8 cellular contexts compared by ENCODE assay signal in genomic region chr10:98460837-98461499, GRCh38. TPM values are rescaled to one million over a fixed set of nuclear protein-coding genes. Genes with fewer than 3 reads are reported as not detected.
DNase-seq lines count a peak whose midpoint lies in the region; ATAC-seq and TF ChIP-seq lines count a peak whose summit lies in the region.

No MANE protein-coding gene starts in this region.

- H3K9me2 ChIP-seq in PC-9 (ENCODE audit: insufficient read depth) (no peaks in the 10 kb centered on the region), Karpas-422 (replicated peaks; ENCODE audit: insufficient read depth, low read length) (no peaks in the 10 kb centered on the region)

- H3K36me3 ChIP-seq in PC-9 (ENCODE audit: low read depth): no peaks in the 10 kb centered on the region
- H3K36me3 ChIP-seq in ovary: no peaks in the 10 kb centered on the region
- H3K36me3 ChIP-seq in Karpas-422 (ENCODE audit: insufficient read depth, low read length): no peaks in the 10 kb centered on the region

- no peaks in the 10 kb centered on the region for H3K9me3 ChIP-seq in PC-9 (ENCODE audit: insufficient read depth, low read depth)
- H3K9me3 ChIP-seq in ovary: no peaks in the 10 kb centered on the region
- no peaks in the 10 kb centered on the region for H3K9me3 ChIP-seq in Karpas-422 (ENCODE audit: low read length)

- TF ChIP-seq EP300 in ovary (IDR thresholded peaks at IDR 0.05): no peak

- 34 to 44% (median 41%) methylated on average over 3 of the region's 3 CpGs for WGBS in ovary, 3 donors

- POLR2A ChIA-PET in PC-9 (lab: Charles Lee; ENCODE audit: unreplicated experiment): interaction anchor here (0.6 kb wide), 1 partner anchor 167 kb away, joined by 6 read pairs; no protein-coding TSS in a partner anchor

- BruUV-seq in PC-9 (replicated peaks; lab: Mats Ljungman, UMichigan): no TSS peak

- TF ChIP-seq POLR2A in ovary (IDR thresholded peaks at IDR 0.05): no peak

- H4K20me1 ChIP-seq in PC-9 (ENCODE audit: insufficient read depth) (no peaks in the 10 kb centered on the region), Karpas-422 (ENCODE audit: insufficient read depth, low read depth, low read length) (no peaks in the 10 kb centered on the region)

- H3K27ac ChIP-seq in PC-9: no peak overlapping the region
- H3K27ac ChIP-seq in ovary: no peak overlapping the region
- H3K27ac ChIP-seq in Karpas-422 (ENCODE audit: low read length): no peak overlapping the region

- ATAC-seq in HG02852 (IDR thresholded peaks at IDR 0.05; ENCODE audit: unreplicated experiment): no peak
- ATAC-seq in HG03135 (IDR thresholded peaks at IDR 0.05; ENCODE audit: unreplicated experiment): no peak

- H3K4me1 ChIP-seq in PC-9 (replicated peaks; ENCODE audit: insufficient read depth) (peaks cover 12% of the 10 kb centered on the region), ovary (ENCODE audit: insufficient read depth) (peaks cover 4% of the 10 kb centered on the region), Karpas-422 (ENCODE audit: low read length) (no peaks in the 10 kb centered on the region)

- intact Hi-C loops in PC-9 (cut with micrococcal nuclease; ENCODE audit: unreplicated experiment): loop anchor here (2.0 to 10.0 kb wide), 2 partner anchors 192 to 546 kb away; partner anchors contain the start of gene LOXL4
- intact Hi-C loops in ovary (cut with DNase I): loop anchor here in 1 of 4 donors (10.0 kb wide), 1 partner anchor 784 kb away; no protein-coding TSS in a partner anchor

- H3K4me2 ChIP-seq in PC-9 (no peak overlapping the region), Karpas-422 (ENCODE audit: low read depth, low read length, poor library complexity, severe bottlenecking) (no peak overlapping the region)

- DNase-seq in DMS153 treated with DMSO at 0.1 percent for 48 hours (lab: John Stamatoyannopoulos, UW; ENCODE audit: unreplicated experiment): peak; percentile 36
- peak; percentile 49 to 82 for DNase-seq in PC-9
- DNase-seq in fibroblast of gingiva (ENCODE audit: low read depth): peak; percentile 73
- DNase-seq in ovary: peak in 4 of 5 donors; percentile 45 to 67 (median 61)
- no peak for DNase-seq in Karpas-422
- no peak for DNase-seq in activated T-cell treated with anti-CD3 and anti-CD28 coated beads, Interleukin-2, amount 50 U/mL, for 1 hour

- no peak overlapping the region for H3K9ac ChIP-seq in Karpas-422 (ENCODE audit: low read length)

- H3K79me2 ChIP-seq in PC-9 (ENCODE audit: low read depth) (no peaks in the 10 kb centered on the region), Karpas-422 (ENCODE audit: low read length) (no peaks in the 10 kb centered on the region)

- no peak overlapping the region for H2AFZ ChIP-seq in PC-9
- no peak overlapping the region for H2AFZ ChIP-seq in Karpas-422 (ENCODE audit: low read length)

- TF ChIP-seq CTCF in PC-9 (conservative IDR thresholded peaks at IDR 0.05): no peak
- no peak for TF ChIP-seq CTCF in ovary (IDR thresholded peaks at IDR 0.05)

- H3K27me3 ChIP-seq in PC-9 (ENCODE audit: insufficient read depth, low read depth) (no peaks in the 10 kb centered on the region), ovary (no peaks in the 10 kb centered on the region), Karpas-422 (ENCODE audit: low read length) (no peaks in the 10 kb centered on the region)

- H3F3A ChIP-seq in PC-9 (ENCODE audit: insufficient read depth, low read depth): no peaks in the 10 kb centered on the region

- H3K4me3 ChIP-seq in PC-9 (no peak overlapping the region), ovary (no peak overlapping the region), Karpas-422 (ENCODE audit: low read length) (no peak overlapping the region)

- CTCF ChIA-PET in PC-9 (lab: Charles Lee): no interaction called here

RNA-seq across cellular contexts. Expression of gene HPS1, which starts 14.2 kb away (rescaled TPM):
- total RNA-seq in PC-9 (2021): 43.2 and 47.0 TPM in 2 replicates
- total RNA-seq in ovary: 10 to 100 TPM; 32.1 to 56.8 (median 44.0) TPM
- 10 to 100 TPM; 33.0 to 36.3 TPM for polyA plus RNA-seq in ovary
- 35.6 and 43.4 TPM in 2 replicates for total RNA-seq in Karpas-422 (2014; rRNA removed; shearing (Covaris generic); ENCODE audit: low replicate concordance)

RNA-seq across cellular contexts. Expression of gene PYROXD2, which starts 46.0 kb away (rescaled TPM):
- total RNA-seq in PC-9 (2021): 28.0 and 28.2 TPM in 2 replicates
- 10 to 100 TPM in 5 of 7 donors, 1 to 10 TPM in 2; 4.6 to 14.1 (median 10.3) TPM for total RNA-seq in ovary
- 1 to 10 TPM; 8.8 to 8.9 TPM for polyA plus RNA-seq in ovary
- total RNA-seq in Karpas-422 (2014; rRNA removed; shearing (Covaris generic); ENCODE audit: low replicate concordance): 1.2 TPM in 1 of 2 replicates, not detected in the other

Comparison
In these comparisons a context has a peak if more than half of its experiments do, and no peak if none do; other contexts are left out.
1. DNase-seq: peak in DMS153 treated with DMSO at 0.1 percent for 48 hours (single experiment), PC-9 (2 of 2), fibroblast of gingiva (single experiment) and ovary (4 of 5); none in Karpas-422 (single experiment) and activated T-cell treated with anti-CD3 and anti-CD28 coated beads, Interleukin-2, amount 50 U/mL, for 1 hour (single experiment).